ENCODE assay signal across 21 cellular contexts in the genomic region with DNA sequence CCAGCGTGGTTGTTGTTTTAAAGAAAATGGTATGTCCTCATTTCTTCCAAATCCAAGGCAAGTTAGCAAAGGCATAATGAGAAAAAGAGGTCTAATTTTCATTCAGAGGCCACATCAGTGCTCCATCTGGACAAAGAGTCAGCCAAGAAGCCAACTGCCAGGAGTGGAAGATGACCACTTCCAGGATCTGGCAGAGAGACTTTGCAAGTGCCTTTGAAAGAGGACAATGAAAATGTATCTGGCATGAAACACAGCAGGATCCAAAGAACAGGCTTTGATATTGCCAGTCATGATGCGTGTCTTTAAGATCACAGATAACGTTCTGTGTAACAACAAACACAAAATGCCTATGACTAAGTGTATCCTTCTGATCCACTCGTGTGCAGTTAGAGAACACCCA.
"Had no signal": no experiment of that assay in that cellular context is flagged by ENCODE, and none has a peak within 500 bp of the region (broad histone marks: within the 10 kb centered on the region; RNA-seq: fewer than 3 reads in every experiment).

No MANE protein-coding gene starts in this region.

- H3K4me1 ChIP-seq: breast epithelium, neural progenitor cell had no signal

- H3K36me3 Mint-ChIP-seq: naive thymus-derived CD8-positive, alpha-beta T cell had no signal

- H3K36me3 ChIP-seq: breast epithelium, heart left ventricle, neural progenitor cell, WERI-Rb-1 had no signal

- H3K27ac ChIP-seq: epithelial cell of prostate, heart left ventricle, neural progenitor cell, WERI-Rb-1 had no signal

- DNase-seq: activated CD4-positive, alpha-beta memory T cell treated with anti-CD3 and anti-CD28 coated beads, Interleukin-2, amount 10 ng/mL, durations not matched to agents 7 days and 5 days; activated CD4-positive, alpha-beta T cell treated with anti-CD3 and anti-CD28 coated beads for 48 hours; activated effector memory CD4-positive, alpha-beta T cell treated with Interleukin-2 at 50 U/mL for 16 hours; activated naive CD4-positive, alpha-beta T cell treated with anti-CD3 and anti-CD28 coated beads for 36 hours; activated naive CD8-positive, alpha-beta T cell treated with anti-CD3 and anti-CD28 coated beads, Interleukin-2, amount 10 ng/mL, durations not matched to agents 7 days and 5 days; activated T-cell treated with anti-CD3 and anti-CD28 coated beads, Interleukin-2, amount 50 U/mL, for 72 hours; amniotic stem cell; cerebellar nuclear complex; heart left ventricle; naive thymus-derived CD8-positive, alpha-beta T cell; small intestine; stimulated activated CD4-positive, alpha-beta T cell treated with anti-CD3 and anti-CD28 coated beads, Interleukin-15, amount 100 ng/mL, for 24 hours; WERI-Rb-1 had no signal

- H3K27me3 Mint-ChIP-seq: stimulated activated memory B cell treated with anti-CD40 and anti-IgM and Interleukin-4, amounts not matched to agents 10 μg/mL and 1 μg/mL and 100 μg/mL, for 72 hours had no signal

- H3K4me3 Mint-ChIP-seq: activated CD4-positive, alpha-beta memory T cell treated with anti-CD3 and anti-CD28 coated beads, Interleukin-2, amount 10 ng/mL, durations not matched to agents 7 days and 5 days; activated naive CD4-positive, alpha-beta T cell treated with anti-CD3 and anti-CD28 coated beads for 36 hours; activated naive CD8-positive, alpha-beta T cell treated with anti-CD3 and anti-CD28 coated beads, Interleukin-2, amount 10 ng/mL, durations not matched to agents 7 days and 5 days; activated T-cell treated with anti-CD3 and anti-CD28 coated beads, Interleukin-2, amount 50 U/mL, for 72 hours; mesothelial cell of epicardium; naive thymus-derived CD8-positive, alpha-beta T cell; neural progenitor cell; stimulated activated memory B cell treated with anti-CD40 and anti-IgM and Interleukin-4, amounts not matched to agents 10 μg/mL and 1 μg/mL and 100 μg/mL, for 72 hours; type B pancreatic cell had no signal

- H3K27me3 ChIP-seq: breast epithelium, heart left ventricle, neural progenitor cell had no signal

- H3K9me3 ChIP-seq: breast epithelium had no signal

- ATAC-seq: activated T-cell treated with anti-CD3 and anti-CD28 coated beads, Interleukin-2, amount 50 U/mL, for 72 hours; heart left ventricle; naive thymus-derived CD8-positive, alpha-beta T cell; sciatic nerve; stimulated activated memory B cell treated with anti-CD40 and anti-IgM and Interleukin-4, amounts not matched to agents 10 μg/mL and 1 μg/mL and 100 μg/mL, for 72 hours had no signal

- H3K27ac Mint-ChIP-seq: activated CD4-positive, alpha-beta memory T cell treated with anti-CD3 and anti-CD28 coated beads, Interleukin-2, amount 10 ng/mL, durations not matched to agents 7 days and 5 days; activated naive CD4-positive, alpha-beta T cell treated with anti-CD3 and anti-CD28 coated beads for 36 hours; activated naive CD8-positive, alpha-beta T cell treated with anti-CD3 and anti-CD28 coated beads, Interleukin-2, amount 10 ng/mL, durations not matched to agents 7 days and 5 days; activated T-cell treated with anti-CD3 and anti-CD28 coated beads, Interleukin-2, amount 50 U/mL, for 72 hours; mesothelial cell of epicardium; neural progenitor cell; stimulated activated memory B cell treated with anti-CD40 and anti-IgM and Interleukin-4, amounts not matched to agents 10 μg/mL and 1 μg/mL and 100 μg/mL, for 72 hours; type B pancreatic cell had no signal

- H3K4me3 ChIP-seq: breast epithelium, heart left ventricle, lung, neural progenitor cell had no signal
